ENCODE assay signal across 8 cellular contexts in genomic region chrX:119573840-119574393, GRCh38. TPM values are rescaled to one million over a fixed set of nuclear protein-coding genes. Genes with fewer than 3 reads are reported as not detected.
DNase-seq lines count a peak whose midpoint lies in the region; ATAC-seq and TF ChIP-seq lines count a peak whose summit lies in the region.

No MANE protein-coding gene starts in this region.

- peak overlapping the region; percentile 51 for H3K27ac ChIP-seq in 22Rv1
- H3K27ac ChIP-seq in RWPE2 (ENCODE audit: poor library complexity, severe bottlenecking), result peak overlapping the region; percentile 57
- H3K27ac ChIP-seq in effector memory CD4-positive, alpha-beta T cell (ENCODE audit: insufficient read depth, low read length, poor library complexity, severe bottlenecking), result peak overlapping the region; percentile 79

- no peaks in the 10 kb centered on the region for H3K9me3 ChIP-seq in RWPE2 (ENCODE audit: severe bottlenecking)
- no peaks in the 10 kb centered on the region for H3K9me3 ChIP-seq in effector memory CD4-positive, alpha-beta T cell (ENCODE audit: control insufficient read depth, low read length)

- H3K27me3 ChIP-seq in RWPE2 (ENCODE audit: insufficient read depth, poor library complexity, severe bottlenecking), result no peaks in the 10 kb centered on the region
- H3K27me3 ChIP-seq in effector memory CD4-positive, alpha-beta T cell (replicated peaks; ENCODE audit: control insufficient read depth, insufficient read depth, low read length, poor library complexity, severe bottlenecking), result no peaks in the 10 kb centered on the region

- no peaks in the 10 kb centered on the region for H3K27me3 Mint-ChIP-seq in memory B cell

- H3K4me1 ChIP-seq in RWPE2 (ENCODE audit: insufficient read depth, poor library complexity, severe bottlenecking), result no peaks in the 10 kb centered on the region
- peaks cover 8% of the 10 kb centered on the region for H3K4me1 ChIP-seq in effector memory CD4-positive, alpha-beta T cell (ENCODE audit: control insufficient read depth, insufficient read depth, low read length, poor library complexity, severe bottlenecking)

- ATAC-seq in HG02885 (IDR thresholded peaks at IDR 0.05; ENCODE audit: poor library complexity, unreplicated experiment), result peak; percentile 17
- peak; percentile 34; the same call in 1 of the 3 replicates for ATAC-seq in RWPE2 (ENCODE audit: low read depth)
- ATAC-seq in memory B cell (ENCODE audit: low read depth), result peak; percentile 7
- no peak for ATAC-seq in GM21360 (IDR thresholded peaks at IDR 0.05; ENCODE audit: unreplicated experiment)

- H3K4me3 ChIP-seq in RWPE2 (ENCODE audit: severe bottlenecking), result peak overlapping the region; percentile 82
- H3K4me3 ChIP-seq in effector memory CD4-positive, alpha-beta T cell (ENCODE audit: insufficient read depth, low read depth, low read length, poor library complexity, severe bottlenecking), result peak overlapping the region; percentile 68

- no peaks in the 10 kb centered on the region for H3K36me3 ChIP-seq in RWPE2 (ENCODE audit: low read depth)
- no peaks in the 10 kb centered on the region for H3K36me3 ChIP-seq in effector memory CD4-positive, alpha-beta T cell (ENCODE audit: control insufficient read depth, insufficient read depth, low read length)

- H3K4me1 Mint-ChIP-seq in memory B cell, result peaks cover 8% of the 10 kb centered on the region

- TF ChIP-seq CTCF in 22Rv1 (IDR thresholded peaks at IDR 0.05), result no peak
- TF ChIP-seq CTCF in GM10248 (IDR thresholded peaks at IDR 0.05; ENCODE audit: control extremely low read depth, extremely low read depth, low read depth, missing control alignments), result no peak
- TF ChIP-seq CTCF in RWPE2 (IDR thresholded peaks at IDR 0.05; ENCODE audit: poor library complexity, severe bottlenecking), result no peak

- no peaks in the 10 kb centered on the region for H3K36me3 Mint-ChIP-seq in memory B cell

- POLR2A ChIA-PET in GM10248 (lab: Yijun Ruan, JAX), result interaction anchor here (0.5 to 1.4 kb wide), 5 partner anchors 9 to 218 kb away, joined by 3 to 9 read pairs (median 5); partner anchors contain the start of gene RPL39

- no peaks in the 10 kb centered on the region for H3K9me3 Mint-ChIP-seq in memory B cell

- DNase-seq in GM10248 (ENCODE audit: extremely low spot score) (peak; percentile 28), RWPE2 (ENCODE audit: low spot score) (no peak), memory B cell (ENCODE audit: low spot score in 2 of 2) (no peak), ureter (ENCODE audit: low spot score) (peak; percentile 47)
- peak in 1 of 3 donors; percentile 9 for DNase-seq in effector memory CD4-positive, alpha-beta T cell

- H3K4me3 Mint-ChIP-seq in memory B cell, result peak overlapping the region; percentile 98

- CTCF ChIA-PET in GM10248 (lab: Yijun Ruan, JAX), result interaction anchor here (1.1 to 1.3 kb wide), 2 partner anchors 15 to 44 kb away, joined by 3 to 4 read pairs; no protein-coding TSS in a partner anchor

- H3K27ac Mint-ChIP-seq in memory B cell, result peak overlapping the region; percentile 93

RNA-seq across cellular contexts. Expression of gene UBE2A, which starts 0.4 kb away (rescaled TPM):
- total RNA-seq in ureter, result 39.9 TPM

RNA-seq across cellular contexts. Expression of gene STEEP1, which starts 8.7 kb away (rescaled TPM):
- 27.9 TPM for total RNA-seq in ureter

RNA-seq across cellular contexts. Expression of gene NKRF, which starts 32.3 kb away (rescaled TPM):
- total RNA-seq in ureter, result 12.2 TPM

Comparison
In these comparisons a context has a peak if more than half of its experiments do, and no peak if none do; other contexts are left out.
1. DNase-seq: peak in GM10248 (single experiment) and ureter (single experiment); none in RWPE2 (single experiment) and memory B cell (0 of 2).
2. Peak in every context shown above with its lines, with median percentiles within 50 percentile points of each other: H3K27ac ChIP-seq.